9 cellular contexts compared by ENCODE assay signal in the genomic region with DNA sequence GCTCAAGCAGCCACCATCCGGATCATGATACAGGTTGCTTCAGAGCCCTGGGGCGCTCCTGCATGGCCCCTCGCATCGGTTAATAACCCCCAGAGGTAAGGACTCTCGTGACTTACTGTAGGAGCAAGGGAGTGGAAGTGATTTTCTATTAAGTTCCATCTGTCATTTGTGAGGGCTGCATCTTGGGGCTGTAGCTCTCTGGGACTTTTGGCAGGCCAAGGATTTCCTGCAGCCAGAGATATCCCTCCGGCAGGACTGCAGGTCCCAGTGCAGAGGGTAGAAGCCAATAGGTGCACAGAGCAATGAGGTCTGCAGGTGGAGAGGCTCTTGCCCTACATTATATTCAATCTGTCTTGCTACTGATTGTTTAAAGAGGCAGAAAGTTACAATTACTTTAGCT.
"Had no signal": no experiment of that assay in that cellular context is flagged by ENCODE, and none has a peak within 500 bp of the region (broad histone marks: within the 10 kb centered on the region; RNA-seq: fewer than 3 reads in every experiment).

No MANE protein-coding gene starts in this region.

- H3K9ac ChIP-seq: GM23248 had no signal

- H2AFZ ChIP-seq: GM23248 had no signal

- H3K36me3 Mint-ChIP-seq: IgD-negative memory B cell had no signal

- ATAC-seq: HCT116, HepG2 had no signal

- H3K27me3 Mint-ChIP-seq: IgD-negative memory B cell had no signal

- H3K36me3 ChIP-seq: HAP-1 had no signal

- H3K4me3 ChIP-seq: GM23248, HAP-1 had no signal

- H3K4me1 ChIP-seq: HAP-1 had no signal

- H3K4me3 Mint-ChIP-seq: HFFc6, IgD-negative memory B cell had no signal

- H3K9me3 Mint-ChIP-seq: IgD-negative memory B cell had no signal

- H3K27ac Mint-ChIP-seq: HFFc6, IgD-negative memory B cell had no signal

- DNase-seq: GM23248, GOT3, H7, HFFc6 had no signal

- H3K9me3 ChIP-seq: HAP-1 had no signal

- H3K4me1 Mint-ChIP-seq: IgD-negative memory B cell had no signal

- H3K27ac ChIP-seq: GM23248, HL-60 had no signal
